1 cellular context compared by ENCODE assay signal in the genomic region with DNA sequence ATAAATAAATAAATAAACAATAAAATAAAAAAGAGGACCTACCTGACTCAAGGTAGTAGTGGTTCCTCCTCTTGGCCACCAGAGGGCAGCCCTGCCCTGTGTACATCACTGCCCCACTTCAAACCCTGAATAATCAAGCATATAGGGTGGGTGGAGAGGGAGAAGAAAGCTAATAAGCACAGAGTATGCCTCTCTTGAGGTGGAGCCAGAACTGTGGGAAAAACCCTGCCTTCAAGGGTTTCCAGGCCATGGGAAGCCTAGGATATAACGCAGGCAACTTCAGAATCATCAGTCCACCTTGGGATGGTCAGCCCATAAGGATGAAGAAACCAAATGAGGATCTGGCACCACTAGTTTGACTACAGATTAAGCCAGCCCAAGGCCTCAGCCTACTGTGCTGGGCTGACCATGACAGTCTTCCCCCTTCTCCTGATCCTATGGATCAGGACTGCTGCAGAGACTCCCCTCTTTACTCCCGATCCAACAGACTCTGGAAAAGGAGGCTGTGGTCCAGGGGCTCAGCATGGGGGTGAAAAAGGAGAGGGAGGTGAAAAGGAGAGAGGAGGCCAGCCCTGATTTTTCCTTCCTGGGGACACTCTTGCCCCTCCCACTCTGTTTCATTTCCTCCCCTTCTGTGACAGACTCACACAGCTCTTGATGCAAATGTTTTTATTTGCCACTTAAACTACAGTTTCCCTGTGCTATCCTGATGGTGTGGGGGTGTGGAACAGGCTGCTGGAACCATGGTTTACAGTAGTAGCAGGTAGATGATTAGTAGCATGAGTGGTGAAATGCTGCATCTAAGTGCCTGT.
TF ChIP-seq lines count a peak whose summit lies in the region.

No MANE protein-coding gene starts in this region.

TF ChIP-seq in endothelial cell of umbilical vein, 7 proteins besides CTCF, POLR2A, EP300 and RAD21:
- no peak for TF ChIP-seq EZH2 (IDR thresholded peaks at IDR 0.05; ENCODE audit: borderline replicate concordance, low read depth, low read length, severe bottlenecking)
- TF ChIP-seq, protein P1, sequence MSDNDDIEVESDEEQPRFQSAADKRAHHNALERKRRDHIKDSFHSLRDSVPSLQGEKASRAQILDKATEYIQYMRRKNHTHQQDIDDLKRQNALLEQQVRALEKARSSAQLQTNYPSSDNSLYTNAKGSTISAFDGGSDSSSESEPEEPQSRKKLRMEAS (IDR thresholded peaks at IDR 0.05; ENCODE audit: insufficient read depth, insufficient read length) = no peak
- TF ChIP-seq JUN (IDR thresholded peaks at IDR 0.05; ENCODE audit: borderline replicate concordance, insufficient read depth, insufficient read length, low read depth) = no peak
- no peak for TF ChIP-seq POLR2AphosphoS5 (IDR thresholded peaks at IDR 0.05; ENCODE audit: insufficient read depth, low read depth, low read length)
- TF ChIP-seq GATA2 (IDR thresholded peaks at IDR 0.05; ENCODE audit: insufficient read depth, insufficient read length, low read depth, low read length) = no peak
- no peak for TF ChIP-seq FOS (IDR thresholded peaks at IDR 0.05; ENCODE audit: borderline replicate concordance, insufficient read depth, low read length)
- no peak for TF ChIP-seq MYC (IDR thresholded peaks at IDR 0.05; ENCODE audit: low read depth, low read length)
